In genomic region chrX:48835524-48836329, GRCh38 we compare ENCODE assay signal across 8 cellular contexts. TPM values are rescaled to one million over a fixed set of nuclear protein-coding genes. Genes with fewer than 3 reads are reported as not detected.
A peak's percentile ranks its signal among the peaks of the same experiment; 100 is the strongest.
DNase-seq lines count a peak whose midpoint lies in the region; ATAC-seq and TF ChIP-seq lines count a peak whose summit lies in the region.

Gene PCSK1N, minus strand, starts transcription at chrX:48835610. Its CDS starts 78 bp downstream, at chrX:48835532.

- no peak within 1 kb of the TSS for H3K4me3 ChIP-seq in IMR-90 (ENCODE audit: insufficient read depth, low read depth, low read length)
- peak within 1 kb of the TSS; percentile 56 for H3K4me3 ChIP-seq in endocrine pancreas (ENCODE audit: control insufficient read depth, insufficient read depth, low read length)
- peak within 1 kb of the TSS; percentile 80 for H3K4me3 ChIP-seq in trophoblast cell (ENCODE audit: low read depth, low read length)

- peaks cover 45% of the 10 kb centered on the region for H3K27me3 Mint-ChIP-seq in T-helper 1 cell treated with Interleukin-12 subunit alpha and Interleukin-12 subunit beta and Interleukin-4 antibody, amounts not matched to agents 30 μg/mL and 1 μg/mL, for 36 hours (ENCODE audit: low read depth)

- H3K14ac ChIP-seq in IMR-90 (replicated peaks; ENCODE audit: low read depth, low read length) (no peak within 1 kb of the TSS), trophoblast cell (ENCODE audit: low read length) (no peak within 1 kb of the TSS)

- WGBS in IMR-90 (ENCODE audit: extremely low coverage in 2 of 2, insufficient read length in 1 of 2), 2 experiments, result 33% methylated on average over 1 of the region's 35 CpGs; no CpG with 5 or more reads in 1 of the 2 experiments
- WGBS in trophoblast cell (ENCODE audit: extremely low coverage, insufficient coverage, insufficient read length), result no CpG with 5 or more reads among the region's 35 CpGs

- no peak within 1 kb of the TSS for H2BK5ac ChIP-seq in IMR-90 (ENCODE audit: low read depth, low read length, poor library complexity, severe bottlenecking)
- no peak within 1 kb of the TSS for H2BK5ac ChIP-seq in trophoblast cell (ENCODE audit: low read depth, low read length, poor library complexity)

- no peak within 1 kb of the TSS for H4K8ac ChIP-seq in IMR-90 (ENCODE audit: low read depth in 2 of 2, low read length in 2 of 2)
- peak within 1 kb of the TSS; percentile 43 for H4K8ac ChIP-seq in trophoblast cell (ENCODE audit: low read depth, low read length)

- H3K23ac ChIP-seq in IMR-90 (ENCODE audit: low read depth, low read length) (no peak within 1 kb of the TSS), trophoblast cell (ENCODE audit: low read length) (no peak within 1 kb of the TSS)

- H3K9ac ChIP-seq in IMR-90 (ENCODE audit: low read depth, low read length) (no peak within 1 kb of the TSS), endocrine pancreas (ENCODE audit: control insufficient read depth, insufficient read depth, low read length) (peak within 1 kb of the TSS; percentile 15), trophoblast cell (ENCODE audit: low read length) (no peak within 1 kb of the TSS)

- BruUV-seq in IMR-90 (replicated peaks; lab: Mats Ljungman, UMichigan), result no TSS peak

- no peaks in the 10 kb centered on the region for H3K36me3 Mint-ChIP-seq in T-helper 1 cell treated with Interleukin-12 subunit alpha and Interleukin-12 subunit beta and Interleukin-4 antibody, amounts not matched to agents 30 μg/mL and 1 μg/mL, for 36 hours (ENCODE audit: low read depth)

- no peak within 1 kb of the TSS for H4K12ac ChIP-seq in trophoblast cell (ENCODE audit: low read depth, low read length)

- no peak within 1 kb of the TSS for H4K5ac ChIP-seq in IMR-90 (ENCODE audit: low read depth, low read length)

- dilution Hi-C loops in IMR-90 (cut with HindIII; ENCODE audit: low sequenced_read_pairs, unreplicated experiment), result no loop called here

- peak within 1 kb of the TSS; percentile 31 for H2AK9ac ChIP-seq in IMR-90 (replicated peaks; ENCODE audit: low read depth, low read length, poor library complexity)

- H2BK20ac ChIP-seq in IMR-90 (ENCODE audit: low read depth, low read length), result no peak within 1 kb of the TSS

- in situ Hi-C loops in IMR-90 (cut with MboI; ENCODE audit: low sequenced_read_pairs), result no loop called here

- TF ChIP-seq RAD21 in IMR-90 (IDR thresholded peaks at IDR 0.05; ENCODE audit: low read length), result no peak

- H3K27me3 ChIP-seq in IMR-90 (ENCODE audit: control insufficient read depth, insufficient read depth, low read length) (peaks cover 34% of the 10 kb centered on the region), endocrine pancreas (ENCODE audit: control insufficient read depth, insufficient read depth, low read length) (no peaks in the 10 kb centered on the region), trophoblast cell (ENCODE audit: insufficient read depth, low read length) (peaks cover 14% of the 10 kb centered on the region)

- H3K56ac ChIP-seq in IMR-90 (ENCODE audit: extremely low read depth, insufficient read depth, low read length), result no peak within 1 kb of the TSS

- H3K4ac ChIP-seq in IMR-90 (ENCODE audit: low read depth, low read length) (no peak within 1 kb of the TSS), trophoblast cell (ENCODE audit: low read depth, low read length) (no peak within 1 kb of the TSS)

- CTCF ChIA-PET in IMR-90 (lab: Yijun Ruan, JAX), result no interaction called here

- no peaks in the 10 kb centered on the region for H3K79me1 ChIP-seq in IMR-90 (ENCODE audit: low read depth in 1 of 2, low read length in 2 of 2)
- no peaks in the 10 kb centered on the region for H3K79me1 ChIP-seq in trophoblast cell (ENCODE audit: low read length)

- H3K4me1 ChIP-seq in IMR-90 (ENCODE audit: control insufficient read depth, insufficient read depth, low read length), result no peaks in the 10 kb centered on the region
- no peaks in the 10 kb centered on the region for H3K4me1 ChIP-seq in endocrine pancreas (ENCODE audit: control insufficient read depth, insufficient read depth, low read length)
- H3K4me1 ChIP-seq in trophoblast cell (ENCODE audit: control insufficient read depth in 1 of 2, insufficient read depth in 2 of 2, low read length in 2 of 2), result peaks cover 10 to 15% of the 10 kb centered on the region in 2 experiments

- peak within 1 kb of the TSS; percentile 15 for H3K27ac Mint-ChIP-seq in T-helper 1 cell treated with Interleukin-12 subunit alpha and Interleukin-12 subunit beta and Interleukin-4 antibody, amounts not matched to agents 30 μg/mL and 1 μg/mL, for 36 hours

- TF ChIP-seq CTCF in IMR-90 (conservative IDR thresholded peaks at IDR 0.05; ENCODE audit: low read depth, low read length), result no peak

- no peaks in the 10 kb centered on the region; the same call in 1 of the 2 replicates for H3K9me3 ChIP-seq in IMR-90 (ENCODE audit: control insufficient read depth, insufficient read depth, low read length)
- no peaks in the 10 kb centered on the region for H3K9me3 ChIP-seq in endocrine pancreas (ENCODE audit: control insufficient read depth, low read length)
- no peaks in the 10 kb centered on the region for H3K9me3 ChIP-seq in trophoblast cell (ENCODE audit: insufficient read depth, low read depth, low read length)

- H2AK5ac ChIP-seq in IMR-90 (ENCODE audit: low read depth, low read length), result no peak within 1 kb of the TSS
- H2AK5ac ChIP-seq in trophoblast cell (ENCODE audit: low read length), result no peak within 1 kb of the TSS

- no peak within 1 kb of the TSS for H2BK120ac ChIP-seq in IMR-90 (ENCODE audit: low read depth, low read length)
- H2BK120ac ChIP-seq in trophoblast cell (ENCODE audit: insufficient read depth, low read length, poor library complexity), result no peak within 1 kb of the TSS

- no peaks in the 10 kb centered on the region for H3K9me1 ChIP-seq in IMR-90 (ENCODE audit: insufficient read depth, low read length)

- no peaks in the 10 kb centered on the region for H3K36me3 ChIP-seq in IMR-90 (ENCODE audit: control insufficient read depth, insufficient read depth, low read length)
- H3K36me3 ChIP-seq in endocrine pancreas (ENCODE audit: control insufficient read depth, insufficient read depth, low read length), result no peaks in the 10 kb centered on the region
- H3K36me3 ChIP-seq in trophoblast cell (ENCODE audit: control insufficient read depth in 1 of 2, insufficient read depth in 2 of 2, low read length in 2 of 2), result peaks cover 3 to 7% of the 10 kb centered on the region in 2 experiments

- peak within 1 kb of the TSS; percentile 82 for H3K4me3 Mint-ChIP-seq in T-helper 1 cell treated with Interleukin-12 subunit alpha and Interleukin-12 subunit beta and Interleukin-4 antibody, amounts not matched to agents 30 μg/mL and 1 μg/mL, for 36 hours

- H3K4me1 Mint-ChIP-seq in T-helper 1 cell treated with Interleukin-12 subunit alpha and Interleukin-12 subunit beta and Interleukin-4 antibody, amounts not matched to agents 30 μg/mL and 1 μg/mL, for 36 hours (ENCODE audit: low read depth), result peaks cover 9% of the 10 kb centered on the region

- no peak for TF ChIP-seq POLR2A in IMR-90 (IDR thresholded peaks at IDR 0.05; ENCODE audit: low read depth, low read length)

- H3K18ac ChIP-seq in IMR-90 (ENCODE audit: low read depth, low read length), result no peak within 1 kb of the TSS
- no peak within 1 kb of the TSS for H3K18ac ChIP-seq in trophoblast cell (ENCODE audit: low read length)

- H2BK12ac ChIP-seq in trophoblast cell (ENCODE audit: low read length), result no peak within 1 kb of the TSS

- H4K20me1 ChIP-seq in IMR-90 (ENCODE audit: insufficient read depth, low read length), result no peaks in the 10 kb centered on the region

- ATAC-seq in IMR-90 (ENCODE audit: low read depth) (no peak), GM21528 (IDR thresholded peaks at IDR 0.05; ENCODE audit: low FRiP score, unreplicated experiment) (no peak), HG02623 (IDR thresholded peaks at IDR 0.05; ENCODE audit: unreplicated experiment) (no peak)

- no peaks in the 10 kb centered on the region for H3K79me2 ChIP-seq in trophoblast cell (ENCODE audit: control insufficient read depth, insufficient read depth, low read length, poor library complexity)

- H3K4me2 ChIP-seq in IMR-90 (ENCODE audit: low read depth, low read length), result no peak within 1 kb of the TSS; the same call in 1 of the 2 replicates
- peak within 1 kb of the TSS; percentile 82 for H3K4me2 ChIP-seq in trophoblast cell (ENCODE audit: low read length)

- no peak within 1 kb of the TSS for H3K27ac ChIP-seq in IMR-90 (ENCODE audit: insufficient read depth, low read length)
- no peak within 1 kb of the TSS for H3K27ac ChIP-seq in trophoblast cell (ENCODE audit: low read depth, low read length)

- DNase-seq in A172 (ENCODE audit: low spot score) (no peak), IMR-90 (no peak), trophoblast cell (peak in 1 of 2 donors; percentile 6), NCI-H187 treated with DMSO at 0.1 percent for 48 hours (lab: John Stamatoyannopoulos, UW) (no peak)

- H3K9me3 Mint-ChIP-seq in T-helper 1 cell treated with Interleukin-12 subunit alpha and Interleukin-12 subunit beta and Interleukin-4 antibody, amounts not matched to agents 30 μg/mL and 1 μg/mL, for 36 hours, result no peaks in the 10 kb centered on the region

- H4K91ac ChIP-seq in IMR-90 (ENCODE audit: insufficient read depth, low read depth, low read length), result no peak within 1 kb of the TSS
- no peak within 1 kb of the TSS for H4K91ac ChIP-seq in trophoblast cell (ENCODE audit: low read depth, low read length)

- no peak within 1 kb of the TSS for H2BK15ac ChIP-seq in IMR-90 (ENCODE audit: low read depth, low read length)

- H2AFZ ChIP-seq in IMR-90 (replicated peaks; ENCODE audit: low read length, poor library complexity) (peak within 1 kb of the TSS; percentile 18), trophoblast cell (ENCODE audit: insufficient read depth, low read length, poor library complexity) (no peak within 1 kb of the TSS)

- intact Hi-C loops in IMR-90 (cut with micrococcal nuclease), result no loop called here

- POLR2A ChIA-PET in IMR-90 (lab: Charles Lee; ENCODE audit: unreplicated experiment), result no interaction called here

TF ChIP-seq in IMR-90, 13 proteins besides CTCF, POLR2A, EP300 and RAD21 (continues in another document):
- TF ChIP-seq BHLHE40 (IDR thresholded peaks at IDR 0.05; ENCODE audit: low read depth, low read length) (no peak), ELK1 (IDR thresholded peaks at IDR 0.05; ENCODE audit: borderline replicate concordance, low read depth, low read length) (no peak), MAFK (IDR thresholded peaks at IDR 0.05; ENCODE audit: low read depth, low read length) (no peak)

RNA-seq across cellular contexts. Expression of gene PCSK1N, which starts in this region (rescaled TPM):
- 15.3 and 16.5 TPM in 2 replicates for total RNA-seq in A172 (2014; rRNA removed; shearing (Covaris generic))
- not detected in 2 replicates for total RNA-seq in IMR-90 (2012; rRNA removed)
- 0.12 and 0.24 TPM in 2 replicates for polyA plus RNA-seq in IMR-90 (2012; rRNA removed)
- 0.40 and 0.83 TPM in 2 replicates for polyA plus RNA-seq in IMR-90 (2012; cell fraction: cytosol; rRNA removed)
- polyA plus RNA-seq in IMR-90 (2012; cell fraction: nucleus; rRNA removed; ENCODE audit: low replicate concordance), result 0.12 TPM in 1 of 2 replicates, not detected in the other
- polyA plus RNA-seq in trophoblast cell (2013), result 36.4 and 38.6 TPM in 2 replicates

Comparison
In these comparisons a context has a peak if more than half of its experiments do, and no peak if none do; other contexts are left out.
1. RNA of gene PCSK1N (total RNA-seq): 15.3 to 16.5 TPM in A172; not detected in IMR-90; every median in the first group is over 10 times any median in the second.